In genomic region chr7:92716825-92717580, GRCh38 we compare ENCODE assay signal across 10 cellular contexts.
DNase-seq lines count a peak whose midpoint lies in the region; ATAC-seq and TF ChIP-seq lines count a peak whose summit lies in the region.
"Had no signal": no experiment of that assay in that cellular context is flagged by ENCODE, and none has a peak within 500 bp of the region (broad histone marks: within the 10 kb centered on the region; RNA-seq: fewer than 3 reads in every experiment).

No MANE protein-coding gene starts in this region.

- no peaks in the 10 kb centered on the region for H3K27me3 ChIP-seq in neutrophil

- H3K9me3 ChIP-seq in neutrophil: no peaks in the 10 kb centered on the region

- H3K4me3 ChIP-seq in AG10803 (ENCODE audit: low read length) (peak overlapping the region; percentile 55; the same call in 1 of the 2 replicates), coronary artery (peak overlapping the region; percentile 80), neutrophil (ENCODE audit: low read depth in 1 of 2, low read length in 1 of 2) (no peak overlapping the region)
- H3K4me3 ChIP-seq: GM12878 had no signal

- POLR2A ChIA-PET in RWPE1 (lab: Yijun Ruan, JAX; ENCODE audit: low non-redundant PET): no interaction called here

- TF ChIP-seq CTCF in AG10803 (conservative IDR thresholded peaks at IDR 0.05; ENCODE audit: low read length) (no peak), RWPE1 (conservative IDR thresholded peaks at IDR 0.05; ENCODE audit: low read depth) (no peak), coronary artery (IDR thresholded peaks at IDR 0.05) (no peak), neutrophil (IDR thresholded peaks at IDR 0.05) (no peak)

- peaks cover 17 to 27% of the 10 kb centered on the region in 2 experiments for H3K4me1 ChIP-seq in neutrophil (ENCODE audit: control insufficient read depth in 1 of 2, insufficient read depth in 1 of 2, low read depth in 1 of 2, low read length in 1 of 2)

- ATAC-seq in HG02763 (IDR thresholded peaks at IDR 0.05; ENCODE audit: unreplicated experiment): no peak

- CTCF ChIA-PET in RWPE1 (lab: Yijun Ruan, JAX): interaction anchor here (1.0 kb wide), 1 partner anchor 116 kb away, joined by 3 read pairs; no protein-coding TSS in a partner anchor

- DNase-seq in AG10803 (ENCODE audit: low read depth) (no peak), RWPE1 (ENCODE audit: low spot score) (no peak), coronary artery (ENCODE audit: low spot score) (no peak), inferior parietal cortex (ENCODE audit: extremely low spot score) (no peak), AML-193 (lab: John Stamatoyannopoulos, UW) (no peak), DMS79 treated with DMSO at 0.1 percent for 48 hours (lab: John Stamatoyannopoulos, UW) (no peak)
- DNase-seq: effector memory CD4-positive, alpha-beta T cell had no signal

- H3K36me3 ChIP-seq in neutrophil: no peaks in the 10 kb centered on the region

- peak overlapping the region; percentile 35; the same call in 1 of the 2 replicates for H3K27ac ChIP-seq in RWPE1
- H3K27ac ChIP-seq in coronary artery: peak overlapping the region; percentile 89 to 96
- H3K27ac ChIP-seq in neutrophil: peak overlapping the region; percentile 91

Comparison
In these comparisons a context has a peak if more than half of its experiments do, and no peak if none do; other contexts are left out.
1. H3K4me3 ChIP-seq: peak in AG10803 (single experiment) and coronary artery (single experiment); none in neutrophil (0 of 2).
2. H3K27ac ChIP-seq: peak in every context shown above with its lines; median percentile 92 in coronary artery; 91 in neutrophil; 35 in RWPE1.